In genomic region chr13:32796754-32797153, GRCh38 we compare ENCODE assay signal across 24 cellular contexts.
"Had no signal": no experiment of that assay in that cellular context is flagged by ENCODE, and none has a peak within 500 bp of the region (broad histone marks: within the 10 kb centered on the region; RNA-seq: fewer than 3 reads in every experiment).

No MANE protein-coding gene starts in this region.

- H2AFZ ChIP-seq: hepatocyte, parathyroid adenoma had no signal

- ATAC-seq: effector memory CD8-positive, alpha-beta T cell; gastrocnemius medialis; heart left ventricle; left ventricle myocardium superior; lower lobe of right lung; naive thymus-derived CD8-positive, alpha-beta T cell; sciatic nerve; stimulated activated naive CD8-positive, alpha-beta T cell treated with anti-CD3 and anti-CD28 coated beads, Interleukin-15, amount 100 ng/mL, for 72 hours; upper lobe of right lung had no signal

- H3K27me3 ChIP-seq: gastrocnemius medialis, heart left ventricle, hepatocyte, neutrophil, suprapubic skin, transverse colon, upper lobe of right lung, uterus had no signal

- H3K27ac ChIP-seq: gastrocnemius medialis, heart left ventricle, hepatocyte, lower lobe of right lung, neutrophil, parathyroid adenoma, suprapubic skin, transverse colon, upper lobe of right lung, uterus had no signal

- H3K27ac Mint-ChIP-seq: effector memory CD8-positive, alpha-beta T cell; nephron progenitor cell; progenitor cell of endocrine pancreas had no signal

- H3K4me3 ChIP-seq: gastrocnemius medialis, heart left ventricle, hepatocyte, lower lobe of right lung, smooth muscle cell, suprapubic skin, transverse colon, upper lobe of right lung, uterus had no signal

- H3K9me3 ChIP-seq: gastrocnemius medialis, lower lobe of right lung, neutrophil, suprapubic skin, transverse colon, upper lobe of right lung, uterus had no signal

- H3K4me2 ChIP-seq: hepatocyte, smooth muscle cell had no signal

- DNase-seq: cortex of kidney; effector memory CD8-positive, alpha-beta T cell; gastrocnemius medialis; heart left ventricle; left ventricle myocardium superior; lower lobe of right lung; naive thymus-derived CD8-positive, alpha-beta T cell; nephron progenitor cell; stimulated activated CD4-positive, alpha-beta T cell treated with anti-CD3 and anti-CD28 coated beads, Interleukin-12 subunit alpha, Interleukin-12 subunit beta, amount 100 ng/mL, for 4 hours; stimulated activated CD4-positive, alpha-beta T cell treated with anti-CD3 and anti-CD28 coated beads, Interleukin-1b, Interleukin-23, amount 100 ng/mL, for 48 hours; stimulated activated CD4-positive, alpha-beta T cell treated with anti-CD3 and anti-CD28 coated beads, Interleukin-4, amount 100 ng/mL, for 1 hour; stimulated activated CD8-positive, alpha-beta memory T cell treated with anti-CD3 and anti-CD28 coated beads, Interleukin-4, amount 100 ng/mL, for 48 hours; stimulated activated naive CD4-positive, alpha-beta T cell; stimulated activated naive CD8-positive, alpha-beta T cell treated with anti-CD3 and anti-CD28 coated beads, Interleukin-15, amount 100 ng/mL, for 72 hours; transverse colon; upper lobe of right lung; uterus had no signal

- H3K4me1 ChIP-seq: gastrocnemius medialis, heart left ventricle, lower lobe of right lung, parathyroid adenoma, suprapubic skin, transverse colon, upper lobe of right lung, uterus had no signal

- H3K4me3 Mint-ChIP-seq: effector memory CD8-positive, alpha-beta T cell; nephron progenitor cell; stimulated activated naive CD8-positive, alpha-beta T cell treated with anti-CD3 and anti-CD28 coated beads, Interleukin-15, amount 100 ng/mL, for 72 hours had no signal

- H3K36me3 ChIP-seq: gastrocnemius medialis, heart left ventricle, lower lobe of right lung, neutrophil, suprapubic skin, transverse colon, upper lobe of right lung, uterus had no signal

- H3K9ac ChIP-seq: parathyroid adenoma had no signal

- H3K36me3 Mint-ChIP-seq: naive thymus-derived CD8-positive, alpha-beta T cell had no signal

- H3K27me3 Mint-ChIP-seq: naive thymus-derived CD8-positive, alpha-beta T cell; progenitor cell of endocrine pancreas; stimulated activated naive CD8-positive, alpha-beta T cell treated with anti-CD3 and anti-CD28 coated beads, Interleukin-15, amount 100 ng/mL, for 72 hours had no signal

- H3K9me3 Mint-ChIP-seq: effector memory CD8-positive, alpha-beta T cell had no signal
